In genomic region chr12:47186246-47186645, GRCh38 we compare ENCODE assay signal across 14 cellular contexts.
A peak's percentile ranks its signal among the peaks of the same experiment; 100 is the strongest.
DNase-seq lines count a peak whose midpoint lies in the region; ATAC-seq and TF ChIP-seq lines count a peak whose summit lies in the region.
"Had no signal": no experiment of that assay in that cellular context is flagged by ENCODE, and none has a peak within 500 bp of the region (broad histone marks: within the 10 kb centered on the region; RNA-seq: fewer than 3 reads in every experiment).

No MANE protein-coding gene starts in this region.

- peaks cover 76% of the 10 kb centered on the region for H3K4me1 Mint-ChIP-seq in activated naive CD8-positive, alpha-beta T cell (ENCODE audit: low read depth)
- H3K4me1 Mint-ChIP-seq in activated naive CD8-positive, alpha-beta T cell treated with anti-CD3 and anti-CD28 coated beads for 36 hours: peaks cover 61% of the 10 kb centered on the region
- H3K4me1 Mint-ChIP-seq in CD4-positive, CD25-positive, alpha-beta regulatory T cell: peaks cover 39 to 64% (median 56%) of the 10 kb centered on the region in 4 donors
- peaks cover 60% of the 10 kb centered on the region for H3K4me1 Mint-ChIP-seq in activated naive CD8-positive, alpha-beta T cell treated with anti-CD3 and anti-CD28 coated beads, Interleukin-2, amount 50 U/mL, for 24 hours
- H3K4me1 Mint-ChIP-seq in naive thymus-derived CD8-positive, alpha-beta T cell: peaks cover 39 to 83% (median 74%) of the 10 kb centered on the region in 4 donors

- H3K9me3 ChIP-seq in CD4-positive, CD25-positive, alpha-beta regulatory T cell (ENCODE audit: control insufficient read depth in 2 of 2, low read length in 2 of 2): no peaks in the 10 kb centered on the region
- H3K9me3 ChIP-seq in transverse colon: no peaks in the 10 kb centered on the region
- H3K9me3 ChIP-seq: HAP-1 had no signal

- H3K9me3 Mint-ChIP-seq in activated naive CD8-positive, alpha-beta T cell (ENCODE audit: low read depth): no peaks in the 10 kb centered on the region
- H3K9me3 Mint-ChIP-seq in activated naive CD8-positive, alpha-beta T cell treated with anti-CD3 and anti-CD28 coated beads for 36 hours: peaks cover 3% of the 10 kb centered on the region
- no peaks in the 10 kb centered on the region for H3K9me3 Mint-ChIP-seq in CD4-positive, CD25-positive, alpha-beta regulatory T cell
- H3K9me3 Mint-ChIP-seq in activated naive CD8-positive, alpha-beta T cell treated with anti-CD3 and anti-CD28 coated beads, Interleukin-2, amount 50 U/mL, for 24 hours: no peaks in the 10 kb centered on the region
- no peaks in the 10 kb centered on the region for H3K9me3 Mint-ChIP-seq in naive thymus-derived CD8-positive, alpha-beta T cell

- no peak for DNase-seq in activated naive CD8-positive, alpha-beta T cell treated with anti-CD3 and anti-CD28 coated beads for 36 hours
- no peak for DNase-seq in CD4-positive, CD25-positive, alpha-beta regulatory T cell
- no peak for DNase-seq in activated naive CD8-positive, alpha-beta T cell treated with anti-CD3 and anti-CD28 coated beads, Interleukin-2, amount 50 U/mL, for 24 hours
- DNase-seq in naive thymus-derived CD8-positive, alpha-beta T cell: no peak
- DNase-seq in transverse colon: no peak
- DNase-seq: 8988T, C1 segment of cervical spinal cord, DMS53, GF-D8 had no signal

- H3K4me3 Mint-ChIP-seq in activated naive CD8-positive, alpha-beta T cell: no peak overlapping the region
- no peak overlapping the region for H3K4me3 Mint-ChIP-seq in activated naive CD8-positive, alpha-beta T cell treated with anti-CD3 and anti-CD28 coated beads for 36 hours
- no peak overlapping the region for H3K4me3 Mint-ChIP-seq in CD4-positive, CD25-positive, alpha-beta regulatory T cell
- no peak overlapping the region for H3K4me3 Mint-ChIP-seq in activated naive CD8-positive, alpha-beta T cell treated with anti-CD3 and anti-CD28 coated beads, Interleukin-2, amount 50 U/mL, for 24 hours
- no peak overlapping the region for H3K4me3 Mint-ChIP-seq in naive thymus-derived CD8-positive, alpha-beta T cell
- H3K4me3 Mint-ChIP-seq: B cell had no signal

- no peak for TF ChIP-seq POLR2A in transverse colon (IDR thresholded peaks at IDR 0.05)

- H3K27me3 ChIP-seq in CD4-positive, CD25-positive, alpha-beta regulatory T cell (ENCODE audit: control insufficient read depth, insufficient read depth, low read length): no peaks in the 10 kb centered on the region
- H3K27me3 ChIP-seq in transverse colon: no peaks in the 10 kb centered on the region

- H3K4me3 ChIP-seq in CD4-positive, CD25-positive, alpha-beta regulatory T cell (ENCODE audit: low read depth, low read length): no peak overlapping the region
- no peak overlapping the region for H3K4me3 ChIP-seq in transverse colon
- H3K4me3 ChIP-seq: HAP-1 had no signal

- H3K36me3 ChIP-seq in CD4-positive, CD25-positive, alpha-beta regulatory T cell (ENCODE audit: control insufficient read depth, insufficient read depth, low read length): peaks cover 29% of the 10 kb centered on the region
- H3K36me3 ChIP-seq in transverse colon: no peaks in the 10 kb centered on the region
- H3K36me3 ChIP-seq: HAP-1 had no signal

- TF ChIP-seq EP300 in transverse colon (IDR thresholded peaks at IDR 0.05; ENCODE audit: low read depth): no peak

- peak overlapping the region; percentile 85 for H3K27ac Mint-ChIP-seq in activated naive CD8-positive, alpha-beta T cell
- H3K27ac Mint-ChIP-seq in activated naive CD8-positive, alpha-beta T cell treated with anti-CD3 and anti-CD28 coated beads for 36 hours: no peak overlapping the region
- peak overlapping the region in 2 of 3 donors; percentile 55 to 58 for H3K27ac Mint-ChIP-seq in CD4-positive, CD25-positive, alpha-beta regulatory T cell
- peak overlapping the region; percentile 2 for H3K27ac Mint-ChIP-seq in activated naive CD8-positive, alpha-beta T cell treated with anti-CD3 and anti-CD28 coated beads, Interleukin-2, amount 50 U/mL, for 24 hours
- peak overlapping the region in 7 of 10 donors; percentile 25 to 90 (median 70) for H3K27ac Mint-ChIP-seq in naive thymus-derived CD8-positive, alpha-beta T cell
- H3K27ac Mint-ChIP-seq: B cell had no signal

- H3K4me1 ChIP-seq in CD4-positive, CD25-positive, alpha-beta regulatory T cell (ENCODE audit: control insufficient read depth, insufficient read depth, low read length, poor library complexity, severe bottlenecking): peaks cover 19% of the 10 kb centered on the region
- H3K4me1 ChIP-seq in transverse colon: peaks cover 0 to 14% (median 5%) of the 10 kb centered on the region in 4 donors
- H3K4me1 ChIP-seq: HAP-1 had no signal

- no peak for ATAC-seq in CD4-positive, CD25-positive, alpha-beta regulatory T cell (ENCODE audit: low read depth in 2 of 2)
- ATAC-seq in activated naive CD8-positive, alpha-beta T cell treated with anti-CD3 and anti-CD28 coated beads, Interleukin-2, amount 50 U/mL, for 24 hours: no peak
- no peak for ATAC-seq in naive thymus-derived CD8-positive, alpha-beta T cell
- ATAC-seq in HG02870 (IDR thresholded peaks at IDR 0.05; ENCODE audit: unreplicated experiment) (no peak), HG03520 (IDR thresholded peaks at IDR 0.05; ENCODE audit: unreplicated experiment) (no peak)

- TF ChIP-seq CTCF in transverse colon (IDR thresholded peaks at IDR 0.05): no peak

- no peak overlapping the region for H3K27ac ChIP-seq in CD4-positive, CD25-positive, alpha-beta regulatory T cell (ENCODE audit: insufficient read depth, low read length, poor library complexity, severe bottlenecking)
- no peak overlapping the region for H3K27ac ChIP-seq in transverse colon

- H3K36me3 Mint-ChIP-seq in activated naive CD8-positive, alpha-beta T cell: peaks cover 41% of the 10 kb centered on the region
- peaks cover 28% of the 10 kb centered on the region for H3K36me3 Mint-ChIP-seq in activated naive CD8-positive, alpha-beta T cell treated with anti-CD3 and anti-CD28 coated beads for 36 hours
- H3K36me3 Mint-ChIP-seq in CD4-positive, CD25-positive, alpha-beta regulatory T cell: peaks cover 52% of the 10 kb centered on the region
- H3K36me3 Mint-ChIP-seq in activated naive CD8-positive, alpha-beta T cell treated with anti-CD3 and anti-CD28 coated beads, Interleukin-2, amount 50 U/mL, for 24 hours (ENCODE audit: low read depth): peaks cover 14% of the 10 kb centered on the region
- H3K36me3 Mint-ChIP-seq in naive thymus-derived CD8-positive, alpha-beta T cell: peaks cover 3 to 37% (median 34%) of the 10 kb centered on the region in 3 donors

- H3K27me3 Mint-ChIP-seq in activated naive CD8-positive, alpha-beta T cell: no peaks in the 10 kb centered on the region
- no peaks in the 10 kb centered on the region for H3K27me3 Mint-ChIP-seq in activated naive CD8-positive, alpha-beta T cell treated with anti-CD3 and anti-CD28 coated beads for 36 hours
- H3K27me3 Mint-ChIP-seq in CD4-positive, CD25-positive, alpha-beta regulatory T cell: no peaks in the 10 kb centered on the region
- H3K27me3 Mint-ChIP-seq in activated naive CD8-positive, alpha-beta T cell treated with anti-CD3 and anti-CD28 coated beads, Interleukin-2, amount 50 U/mL, for 24 hours: no peaks in the 10 kb centered on the region
- H3K27me3 Mint-ChIP-seq in naive thymus-derived CD8-positive, alpha-beta T cell: no peaks in the 10 kb centered on the region
- H3K27me3 Mint-ChIP-seq: B cell had no signal

- POLR2A ChIA-PET in naive thymus-derived CD8-positive, alpha-beta T cell (lab: Charles Lee): interaction anchor here (0.5 to 1.2 kb wide), 2 partner anchors 12 to 108 kb away, joined by 3 read pairs; no protein-coding TSS in a partner anchor

- intact Hi-C loops in transverse colon (cut with DNase I; ENCODE audit: low total_unique reads): no loop called here

- in situ Hi-C loops in transverse colon (cut with MboI; ENCODE audit: low pct_ligation_motif_present in 1 of 4, low pct_unique_long_range_greater_than_20kb in 1 of 4, low sequenced_read_pairs in 3 of 4): no loop called here

- 94 to 95% methylated on average over 2 of the region's 2 CpGs for WGBS in transverse colon (ENCODE audit: low coverage in 1 of 2), 2 donors
